Comparison of ENCODE assay signal across 8 cellular contexts in genomic region chr16:28950648-28951409, GRCh38. TPM values are rescaled to one million over a fixed set of nuclear protein-coding genes. Genes with fewer than 3 reads are reported as not detected.
DNase-seq lines count a peak whose midpoint lies in the region; ATAC-seq, FAIRE-seq and TF ChIP-seq lines count a peak whose summit lies in the region.

Gene NFATC2IP, plus strand, starts transcription at chr16:28950937. Its CDS starts 75 bp downstream, at chr16:28951012.

- H3K27me3 Mint-ChIP-seq in natural killer cell (ENCODE audit: low read depth in 2 of 2), result no peaks in the 10 kb centered on the region

- intact Hi-C loops in natural killer cell (cut with micrococcal nuclease), result loop anchor here (2.0 kb wide), 1 partner anchor 26 kb away; the partner anchor contains the start of gene RABEP2

- peak; percentile 89 for FAIRE-seq in H54 (lab: Jason Lieb, UNC)

- peaks cover 22% of the 10 kb centered on the region; the same call in 1 of the 2 replicates for H3K36me3 ChIP-seq in Loucy (ENCODE audit: insufficient read depth, low read length)

- no peaks in the 10 kb centered on the region for H3K27me3 ChIP-seq in Loucy (ENCODE audit: insufficient read depth, low read length, poor library complexity, severe bottlenecking)

- peak; percentile 92 to 98 (median 93) for ATAC-seq in natural killer cell

- peak within 1 kb of the TSS; percentile 100 for H3K4me3 ChIP-seq in Loucy (ENCODE audit: low read length, poor library complexity, severe bottlenecking)

- H3K27ac Mint-ChIP-seq in natural killer cell, result peak within 1 kb of the TSS; percentile 82 to 96

- peaks cover 33% of the 10 kb centered on the region for H3K4me1 ChIP-seq in Loucy (ENCODE audit: insufficient read depth, low read length, poor library complexity, severe bottlenecking)

- peaks cover 48% of the 10 kb centered on the region for H3K79me2 ChIP-seq in Loucy (ENCODE audit: insufficient read depth, low read length)

- no peaks in the 10 kb centered on the region for H3K9me3 ChIP-seq in Loucy (ENCODE audit: insufficient read depth, low read depth, low read length)

- H3F3A ChIP-seq in Loucy (ENCODE audit: low read depth), result 0 out of 2 replicates have a peak, but pooled peaks cover 3% of the 10 kb centered on the region

- peaks cover 35% of the 10 kb centered on the region for H4K20me1 ChIP-seq in Loucy (ENCODE audit: insufficient read depth, low read length, poor library complexity, severe bottlenecking)

- H3K36me3 Mint-ChIP-seq in natural killer cell, result no peaks in the 10 kb centered on the region

- H3K9me3 Mint-ChIP-seq in natural killer cell, result no peaks in the 10 kb centered on the region

- TF ChIP-seq POLR2A in H54 (IDR thresholded peaks at IDR 0.05; ENCODE audit: low read depth, low read length) (peak; percentile 78), Raji (IDR thresholded peaks at IDR 0.05; ENCODE audit: insufficient read depth, low read depth, low read length) (peak; percentile 79)

- H3K9me2 ChIP-seq in Loucy (replicated peaks; ENCODE audit: low read depth, low read length), result no peaks in the 10 kb centered on the region

- TF ChIP-seq CTCF in Loucy (conservative IDR thresholded peaks at IDR 0.05; ENCODE audit: low read length) (no peak), natural killer cell (IDR thresholded peaks at IDR 0.05) (no peak)

- peak within 1 kb of the TSS; percentile 89 for H3K4me3 Mint-ChIP-seq in natural killer cell

- DNase-seq in EL (peak; percentile 100), H54 (ENCODE audit: insufficient read length, low spot score) (peak; percentile 98), fibroblast of peridontal ligament (ENCODE audit: extremely low read depth) (peak; percentile 100), natural killer cell (peak; percentile 99)
- peak; percentile 99 for DNase-seq in activated T-helper 9 cell treated with anti-CD3 and anti-CD28 coated beads, Interleukin-2, amount 50 U/mL, for 16 hours (ENCODE audit: low read depth)
- peak; percentile 100 for DNase-seq in stimulated activated naive CD4-positive, alpha-beta T cell treated with Interleukin-2 at 50 U/mL for 16 hours (lab: John Stamatoyannopoulos, UW)

- peak within 1 kb of the TSS; percentile 98 for H2AFZ ChIP-seq in Loucy (ENCODE audit: low read length)

- H3K4me2 ChIP-seq in Loucy (ENCODE audit: low read depth, low read length, poor library complexity, severe bottlenecking), result peak within 1 kb of the TSS; percentile 99

- peaks cover 20 to 25% of the 10 kb centered on the region in 2 donors for H3K4me1 Mint-ChIP-seq in natural killer cell

- peak within 1 kb of the TSS; percentile 95 for H3K9ac ChIP-seq in Loucy (ENCODE audit: low read depth, low read length, poor library complexity, severe bottlenecking)

RNA-seq across cellular contexts. Expression of gene NFATC2IP, which starts in this region (rescaled TPM):
- 100 to 1,000 TPM in 2 of 3 donors, 10 to 100 TPM in 1; 87.1 to 132 (median 108) TPM for total RNA-seq in natural killer cell

Comparison
In these comparisons a context has a peak if more than half of its experiments do, and no peak if none do; other contexts are left out.
1. Peak in every context shown above with its lines: DNase-seq, ATAC-seq and H3K4me3 ChIP-seq.